In genomic region chr15:31058236-31058962, GRCh38 we compare ENCODE assay signal across 10 cellular contexts. TPM values are rescaled to one million over a fixed set of nuclear protein-coding genes. Genes with fewer than 3 reads are reported as not detected.
"Had no signal": no experiment of that assay in that cellular context is flagged by ENCODE, and none has a peak within 500 bp of the region (broad histone marks: within the 10 kb centered on the region; RNA-seq: fewer than 3 reads in every experiment).

No MANE protein-coding gene starts in this region.

- H3K9ac ChIP-seq: KMS-11 had no signal

- H3K27ac ChIP-seq: KMS-11 had no signal

- ATAC-seq: GM23338, K562 had no signal

- DNase-seq: H9, HCEC 1CT, IMR-90 had no signal

- H3K4me2 ChIP-seq: GM23338, KMS-11 had no signal

- H3K4me3 ChIP-seq: GM23338, K562 had no signal

- FAIRE-seq: H1, H54, HTR-8/SVneo, K562 had no signal

- H2AFZ ChIP-seq: GM23338 had no signal

RNA-seq across cellular contexts. Expression of gene TRPM1, which starts 43.1 kb away (rescaled TPM):
- total RNA-seq: GM23338, H1, H9, HT-29, IMR-90, K562 had no signal
- polyA plus RNA-seq: IMR-90 had no signal
